Comparison of ENCODE assay signal across 29 cellular contexts in genomic region chr1:20705356-20705755, GRCh38. TPM values are rescaled to one million over a fixed set of nuclear protein-coding genes. Genes with fewer than 3 reads are reported as not detected.
DNase-seq lines count a peak whose midpoint lies in the region; ATAC-seq and TF ChIP-seq lines count a peak whose summit lies in the region.
"Had no signal": no experiment of that assay in that cellular context is flagged by ENCODE, and none has a peak within 500 bp of the region (broad histone marks: within the 10 kb centered on the region; RNA-seq: fewer than 3 reads in every experiment).

No MANE protein-coding gene starts in this region.

- H3K79me1 ChIP-seq in neuronal stem cell (ENCODE audit: low read depth, low read length) = no peaks in the 10 kb centered on the region

- DNase-seq in NCI-H2171 treated with DMSO at 0.1 percent for 48 hours (lab: John Stamatoyannopoulos, UW) (peak; percentile 36), NCI-H2171 (lab: John Stamatoyannopoulos, UW) (no peak), NCI-H82 treated with DMSO at 0.1 percent for 48 hours (lab: John Stamatoyannopoulos, UW; ENCODE audit: unreplicated experiment) (peak; percentile 10), endodermal cell (no peak), neuronal stem cell (ENCODE audit: low spot score) (no peak), AML-193 (lab: John Stamatoyannopoulos, UW) (no peak), gastrocnemius medialis (no peak), HAP-1 (ENCODE audit: low spot score in 2 of 2) (no peak)
- DNase-seq: activated CD4-positive, alpha-beta memory T cell treated with anti-CD3 and anti-CD28 coated beads for 36 hours; activated CD4-positive, CD25-positive, alpha-beta regulatory T cell treated with anti-CD3 and anti-CD28 coated beads, Interleukin-2, amount 50 U/mL, for 72 hours; activated naive CD4-positive, alpha-beta T cell; activated naive CD8-positive, alpha-beta T cell treated with anti-CD3 and anti-CD28 coated beads, Interleukin-2, amount 50 U/mL, for 24 hours; activated T-cell treated with anti-CD3 and anti-CD28 coated beads, Interleukin-2, amount 50 U/mL, for 72 hours; CD8-positive, alpha-beta T cell; EL; Kasumi-1; lower lobe of right lung; NCI-H1417 treated with DMSO at 0.1 percent for 48 hours; NCI-H2081 treated with DMSO at 0.1 percent for 48 hours; nephron progenitor cell; pancreas; PC-9; stimulated activated CD4-positive, alpha-beta T cell treated with anti-CD3 and anti-CD28 coated beads, Interleukin-2, amount 100 ng/mL, for 48 hours; stimulated activated naive CD8-positive, alpha-beta T cell treated with anti-CD3 and anti-CD28 coated beads, Interleukin-15, amount 100 ng/mL, for 72 hours; T-helper 2 cell had no signal

- no peak overlapping the region for H3K18ac ChIP-seq in neuronal stem cell (ENCODE audit: low read length)

- no peaks in the 10 kb centered on the region for H3K9me3 Mint-ChIP-seq in endodermal cell
- H3K9me3 Mint-ChIP-seq: activated CD4-positive, alpha-beta memory T cell treated with anti-CD3 and anti-CD28 coated beads for 36 hours; activated naive CD8-positive, alpha-beta T cell treated with anti-CD3 and anti-CD28 coated beads, Interleukin-2, amount 50 U/mL, for 24 hours; activated T-cell treated with anti-CD3 and anti-CD28 coated beads, Interleukin-2, amount 50 U/mL, for 72 hours; CD8-positive, alpha-beta T cell; central memory CD8-positive, alpha-beta T cell; nephron progenitor cell; stimulated activated naive CD8-positive, alpha-beta T cell treated with anti-CD3 and anti-CD28 coated beads, Interleukin-15, amount 100 ng/mL, for 72 hours had no signal

- TF ChIP-seq POLR2A in gastrocnemius medialis (IDR thresholded peaks at IDR 0.05) = no peak

- no peak overlapping the region for H3K4ac ChIP-seq in neuronal stem cell (ENCODE audit: low read length)

- peak overlapping the region; percentile 64 for H2AFZ ChIP-seq in neuronal stem cell (ENCODE audit: low read length)
- H2AFZ ChIP-seq: PC-9 had no signal

- no peak for TF ChIP-seq CTCF in endodermal cell (conservative IDR thresholded peaks at IDR 0.05)
- no peak for TF ChIP-seq CTCF in gastrocnemius medialis (IDR thresholded peaks at IDR 0.05 in 4 of 5, conservative IDR thresholded peaks at IDR 0.05 in 1 of 5)

- no peaks in the 10 kb centered on the region for H3K4me1 Mint-ChIP-seq in endodermal cell
- H3K4me1 Mint-ChIP-seq: activated naive CD8-positive, alpha-beta T cell treated with anti-CD3 and anti-CD28 coated beads, Interleukin-2, amount 50 U/mL, for 24 hours; central memory CD8-positive, alpha-beta T cell; stimulated activated naive CD8-positive, alpha-beta T cell treated with anti-CD3 and anti-CD28 coated beads, Interleukin-15, amount 100 ng/mL, for 72 hours had no signal

- peak overlapping the region; percentile 60 for H3K27ac ChIP-seq in endodermal cell (ENCODE audit: low read depth, low read length)
- no peak overlapping the region for H3K27ac ChIP-seq in neuronal stem cell (replicated peaks; ENCODE audit: low read length)
- H3K27ac ChIP-seq in gastrocnemius medialis = no peak overlapping the region
- H3K27ac ChIP-seq: lower lobe of right lung, pancreas, PC-9, thoracic aorta had no signal

- no peaks in the 10 kb centered on the region for H3K36me3 Mint-ChIP-seq in endodermal cell (ENCODE audit: low read depth)
- H3K36me3 Mint-ChIP-seq: activated CD4-positive, alpha-beta memory T cell treated with anti-CD3 and anti-CD28 coated beads for 36 hours; CD8-positive, alpha-beta T cell had no signal

- no peaks in the 10 kb centered on the region for H3K27me3 Mint-ChIP-seq in endodermal cell (ENCODE audit: insufficient read depth)
- H3K27me3 Mint-ChIP-seq: activated CD4-positive, alpha-beta memory T cell treated with anti-CD3 and anti-CD28 coated beads for 36 hours; central memory CD8-positive, alpha-beta T cell; stimulated activated naive CD8-positive, alpha-beta T cell treated with anti-CD3 and anti-CD28 coated beads, Interleukin-15, amount 100 ng/mL, for 72 hours had no signal

- no peak overlapping the region for H2BK120ac ChIP-seq in neuronal stem cell (ENCODE audit: low read depth, low read length)

- WGBS in endodermal cell (ENCODE audit: insufficient coverage in 1 of 2, insufficient read length in 1 of 2), 2 experiments = 94 to 96% methylated on average over 12 of the region's 12 CpGs
- WGBS in neuronal stem cell (ENCODE audit: extremely low coverage in 2 of 2, insufficient read length in 2 of 2, insufficient replicate concordance in 1 of 2), 2 donors = no CpG with 5 or more reads among the region's 12 CpGs

- peak overlapping the region; percentile 6 for H2AK5ac ChIP-seq in neuronal stem cell (ENCODE audit: low read depth, low read length)

- H3K27me3 ChIP-seq in endodermal cell (ENCODE audit: control insufficient read depth, insufficient read depth, low read length, poor library complexity, severe bottlenecking) (no peaks in the 10 kb centered on the region), neuronal stem cell (ENCODE audit: control insufficient read depth in 3 of 3, insufficient read depth in 3 of 3, low read depth in 1 of 3, low read length in 3 of 3) (no peaks in the 10 kb centered on the region), gastrocnemius medialis (no peaks in the 10 kb centered on the region), HAP-1 (ENCODE audit: low read depth) (no peaks in the 10 kb centered on the region)
- H3K27me3 ChIP-seq: pancreas had no signal

- no peak overlapping the region for H3K23ac ChIP-seq in neuronal stem cell (ENCODE audit: low read depth, low read length, poor library complexity)

- no peak overlapping the region for H4K8ac ChIP-seq in neuronal stem cell (ENCODE audit: low read depth, low read length)

- no peak overlapping the region for H3K9ac ChIP-seq in endodermal cell (ENCODE audit: extremely low read depth, low read length, poor library complexity, severe bottlenecking)
- H3K9ac ChIP-seq in neuronal stem cell (ENCODE audit: low read depth, low read length, poor library complexity) = no peak overlapping the region

- no peaks in the 10 kb centered on the region for H3K9me3 ChIP-seq in endodermal cell (ENCODE audit: control insufficient read depth, low read length)
- H3K9me3 ChIP-seq in neuronal stem cell (replicated peaks in 1 of 2; ENCODE audit: control insufficient read depth in 2 of 2, insufficient read depth in 1 of 2, low read depth in 1 of 2, low read length in 2 of 2) = peaks cover 0 to 2% of the 10 kb centered on the region in 2 donors
- no peaks in the 10 kb centered on the region for H3K9me3 ChIP-seq in gastrocnemius medialis
- H3K9me3 ChIP-seq in HAP-1 = no peaks in the 10 kb centered on the region
- H3K9me3 ChIP-seq: lower lobe of right lung, pancreas, thoracic aorta had no signal

- H3K36me3 ChIP-seq in endodermal cell (ENCODE audit: control insufficient read depth, insufficient read depth, low read length) (no peaks in the 10 kb centered on the region), neuronal stem cell (replicated peaks in 1 of 2; ENCODE audit: control insufficient read depth in 2 of 2, insufficient read depth in 2 of 2, low read length in 2 of 2) (peaks cover 0 to 4% of the 10 kb centered on the region in 2 donors), gastrocnemius medialis (no peaks in the 10 kb centered on the region), HAP-1 (replicated peaks) (no peaks in the 10 kb centered on the region)
- H3K36me3 ChIP-seq: lower lobe of right lung, pancreas, thoracic aorta had no signal

- H2BK15ac ChIP-seq in neuronal stem cell (ENCODE audit: low read length) = no peak overlapping the region

- no peak overlapping the region for H3K27ac Mint-ChIP-seq in endodermal cell
- H3K27ac Mint-ChIP-seq: activated CD4-positive, alpha-beta memory T cell treated with anti-CD3 and anti-CD28 coated beads for 36 hours; activated naive CD8-positive, alpha-beta T cell treated with anti-CD3 and anti-CD28 coated beads, Interleukin-2, amount 50 U/mL, for 24 hours; activated T-cell treated with anti-CD3 and anti-CD28 coated beads, Interleukin-2, amount 50 U/mL, for 72 hours; CD8-positive, alpha-beta T cell; nephron progenitor cell; stimulated activated naive CD8-positive, alpha-beta T cell treated with anti-CD3 and anti-CD28 coated beads, Interleukin-15, amount 100 ng/mL, for 72 hours had no signal

- H2BK5ac ChIP-seq in neuronal stem cell (ENCODE audit: low read length) = no peak overlapping the region

- H3K4me1 ChIP-seq in endodermal cell (ENCODE audit: control insufficient read depth, insufficient read depth, low read length) = no peaks in the 10 kb centered on the region
- H3K4me1 ChIP-seq in neuronal stem cell (ENCODE audit: control insufficient read depth in 2 of 2, insufficient read depth in 1 of 2, low read depth in 1 of 2, low read length in 2 of 2) = peaks cover 0 to 7% of the 10 kb centered on the region in 2 donors
- no peaks in the 10 kb centered on the region for H3K4me1 ChIP-seq in gastrocnemius medialis
- H3K4me1 ChIP-seq in HAP-1 = no peaks in the 10 kb centered on the region
- H3K4me1 ChIP-seq: lower lobe of right lung, pancreas had no signal

- no peak overlapping the region for H3K4me2 ChIP-seq in neuronal stem cell (ENCODE audit: insufficient read depth, low read length, poor library complexity, severe bottlenecking)
- H3K4me2 ChIP-seq: PC-9 had no signal

- H4K91ac ChIP-seq in neuronal stem cell (ENCODE audit: low read depth, low read length, poor library complexity) = no peak overlapping the region

- no peak overlapping the region for H2BK12ac ChIP-seq in neuronal stem cell (ENCODE audit: low read length)

- no peak overlapping the region for H3K4me3 Mint-ChIP-seq in endodermal cell
- H3K4me3 Mint-ChIP-seq: activated CD4-positive, alpha-beta memory T cell treated with anti-CD3 and anti-CD28 coated beads for 36 hours; activated naive CD8-positive, alpha-beta T cell treated with anti-CD3 and anti-CD28 coated beads, Interleukin-2, amount 50 U/mL, for 24 hours; activated T-cell treated with anti-CD3 and anti-CD28 coated beads, Interleukin-2, amount 50 U/mL, for 72 hours; CD8-positive, alpha-beta T cell; central memory CD8-positive, alpha-beta T cell; nephron progenitor cell; stimulated activated naive CD8-positive, alpha-beta T cell treated with anti-CD3 and anti-CD28 coated beads, Interleukin-15, amount 100 ng/mL, for 72 hours had no signal

- intact Hi-C loops in gastrocnemius medialis (cut with DNase I; ENCODE audit: low total_unique reads) = no loop called here

- H3K4me3 ChIP-seq in endodermal cell (ENCODE audit: low read length) (no peak overlapping the region), neuronal stem cell (ENCODE audit: low read length in 2 of 2) (no peak overlapping the region), gastrocnemius medialis (no peak overlapping the region), HAP-1 (no peak overlapping the region)
- H3K4me3 ChIP-seq: lower lobe of right lung, pancreas, PC-9, thoracic aorta had no signal

- in situ Hi-C loops in gastrocnemius medialis (cut with MboI; ENCODE audit: low sequenced_read_pairs in 4 of 4) (loop anchor here in 1 of 4 donors (25.0 kb wide), 1 partner anchor 657 kb away; no protein-coding TSS in a partner anchor), HAP-1 (cut with MboI; ENCODE audit: low sequenced_read_pairs) (no loop called here)

- no peak for ATAC-seq in gastrocnemius medialis
- ATAC-seq: activated naive CD8-positive, alpha-beta T cell treated with anti-CD3 and anti-CD28 coated beads, Interleukin-2, amount 50 U/mL, for 24 hours; activated T-cell treated with anti-CD3 and anti-CD28 coated beads, Interleukin-2, amount 50 U/mL, for 72 hours; CD8-positive, alpha-beta T cell; lower lobe of right lung; pancreas; SK-N-SH treated with all-trans-retinoic acid at 6 μM for 48 hours; stimulated activated naive CD8-positive, alpha-beta T cell treated with anti-CD3 and anti-CD28 coated beads, Interleukin-15, amount 100 ng/mL, for 72 hours had no signal

- H3K14ac ChIP-seq in neuronal stem cell (ENCODE audit: low read length) = no peak overlapping the region

RNA-seq across cellular contexts. Expression of gene KIF17, which starts 12.5 kb away (rescaled TPM):
- 1 to 10 TPM; 4.2 to 8.0 TPM for total RNA-seq in endodermal cell
- 7.4 TPM for polyA plus RNA-seq in endodermal cell (2013, experiment 1 of 2)
- 5.7 TPM for polyA plus RNA-seq in endodermal cell (2013, experiment 2 of 2)
- polyA plus RNA-seq in neuronal stem cell (2013, experiment 1 of 2) = 5.8 TPM
- polyA plus RNA-seq in neuronal stem cell (2013, experiment 2 of 2) = 5.8 TPM
- total RNA-seq in gastrocnemius medialis = 1 to 10 TPM; 2.6 to 3.8 (median 3.0) TPM
- total RNA-seq: activated CD4-positive, alpha-beta memory T cell treated with anti-CD3 and anti-CD28 coated beads for 36 hours; activated T-cell treated with anti-CD3 and anti-CD28 coated beads, Interleukin-2, amount 50 U/mL, for 72 hours; CD8-positive, alpha-beta T cell had no signal

RNA-seq across cellular contexts. Expression of gene SH2D5, which starts 27.1 kb away (rescaled TPM):
- 1 to 10 TPM; 4.0 to 5.0 TPM for total RNA-seq in endodermal cell
- 6.6 TPM for polyA plus RNA-seq in endodermal cell (2013, experiment 1 of 2)
- polyA plus RNA-seq in endodermal cell (2013, experiment 2 of 2) = 5.1 TPM
- 5.5 TPM for polyA plus RNA-seq in neuronal stem cell (2013, experiment 1 of 2)
- polyA plus RNA-seq in neuronal stem cell (2013, experiment 2 of 2) = 5.3 TPM
- total RNA-seq in gastrocnemius medialis = under 1 TPM in 1 of 4 donors, not detected in 3; 0.53 TPM
- total RNA-seq: CD8-positive, alpha-beta T cell; lower lobe of right lung; urinary bladder had no signal

RNA-seq across cellular contexts. Expression of gene DDOST, which starts 44.2 kb away (rescaled TPM):
- total RNA-seq in endodermal cell (100 to 1,000 TPM; 252 to 280 TPM), gastrocnemius medialis (100 to 1,000 TPM in 2 of 4 donors, 10 to 100 TPM in 2; 63.0 to 110 (median 99.8) TPM)
- polyA plus RNA-seq in endodermal cell (2013, experiment 1 of 2) = 170 TPM
- polyA plus RNA-seq in endodermal cell (2013, experiment 2 of 2) = 153 TPM
- polyA plus RNA-seq in neuronal stem cell (2013, experiment 1 of 2) = 115 TPM
- polyA plus RNA-seq in neuronal stem cell (2013, experiment 2 of 2) = 115 TPM

Comparison
In these comparisons a context has a peak if more than half of its experiments do, and no peak if none do; other contexts are left out.
1. DNase-seq: peak in NCI-H2171 treated with DMSO at 0.1 percent for 48 hours (single experiment) and NCI-H82 treated with DMSO at 0.1 percent for 48 hours (single experiment); none in NCI-H2171 (single experiment), endodermal cell (single experiment), neuronal stem cell (single experiment), AML-193 (0 of 2), gastrocnemius medialis (0 of 2) and HAP-1 (0 of 2).